13 cellular contexts compared by ENCODE assay signal in the genomic region with DNA sequence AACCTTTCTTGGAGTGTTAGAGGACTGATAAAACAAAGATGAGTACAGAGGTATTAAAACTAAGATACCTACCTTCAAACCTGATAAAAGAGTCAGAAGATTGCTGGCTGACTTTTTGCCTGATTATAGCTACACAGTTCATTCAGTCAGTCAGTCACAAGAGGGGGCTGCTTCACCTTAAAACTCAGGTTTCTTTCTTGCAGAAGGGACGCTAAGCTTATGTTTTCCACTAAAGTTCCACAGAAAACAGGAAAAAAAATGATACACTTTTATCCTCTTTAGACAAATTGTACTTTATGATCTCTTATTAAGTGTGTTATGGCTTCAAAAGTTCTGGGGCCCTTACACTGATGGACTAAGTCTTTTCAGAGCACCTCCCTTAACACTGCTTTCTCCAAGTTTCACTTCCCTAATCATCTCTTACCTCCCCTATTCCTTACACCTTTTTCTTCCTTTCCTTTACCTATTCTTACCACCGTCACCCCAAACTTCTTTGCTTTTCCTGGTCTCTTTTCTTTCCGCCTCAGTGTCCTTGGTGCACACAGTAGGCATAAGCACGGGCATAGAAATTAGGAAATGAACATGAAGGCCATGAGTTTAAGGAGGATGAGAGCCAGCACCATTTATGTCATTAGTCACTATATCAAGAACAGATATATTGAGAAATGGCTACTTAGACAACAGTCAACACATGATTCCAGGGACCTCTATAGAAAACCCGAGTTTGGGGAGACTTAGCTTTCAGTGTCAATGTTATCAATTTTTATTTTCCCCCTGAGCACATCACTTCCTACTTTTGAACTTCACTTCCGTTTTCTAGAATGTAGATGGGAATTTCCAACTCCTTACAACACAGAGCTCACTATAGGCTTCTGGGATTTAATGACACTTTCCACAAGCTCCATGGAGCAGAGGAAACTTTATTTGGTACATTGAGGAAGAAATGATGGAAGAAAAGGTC.
DNase-seq lines count a peak whose midpoint lies in the region; ATAC-seq and TF ChIP-seq lines count a peak whose summit lies in the region.
"Had no signal": no experiment of that assay in that cellular context is flagged by ENCODE, and none has a peak within 500 bp of the region (broad histone marks: within the 10 kb centered on the region; RNA-seq: fewer than 3 reads in every experiment).

No MANE protein-coding gene starts in this region.

- H3K4me1 Mint-ChIP-seq in GM23338 = peaks cover 2% of the 10 kb centered on the region; the same call in 1 of the 3 replicates
- peaks cover 22% of the 10 kb centered on the region for H3K4me1 Mint-ChIP-seq in activated CD4-positive, alpha-beta memory T cell treated with anti-CD3 and anti-CD28 coated beads, Interleukin-2, amount 10 ng/mL, durations not matched to agents 7 days and 5 days

- H3K27me3 Mint-ChIP-seq in GM23338 (ENCODE audit: insufficient read depth, low read depth, poor library complexity) = no peaks in the 10 kb centered on the region
- H3K27me3 Mint-ChIP-seq in activated CD4-positive, alpha-beta memory T cell treated with anti-CD3 and anti-CD28 coated beads, Interleukin-2, amount 10 ng/mL, durations not matched to agents 7 days and 5 days = no peaks in the 10 kb centered on the region

- intact Hi-C loops in adrenal gland (cut with DNase I) = no loop called here

- H3K4me1 ChIP-seq in GM23338 (ENCODE audit: insufficient read depth) (no peaks in the 10 kb centered on the region), adrenal gland (replicated peaks in 1 of 2) (no peaks in the 10 kb centered on the region)
- H3K4me1 ChIP-seq: left lung had no signal

- H3K27me3 ChIP-seq in GM23338 (ENCODE audit: insufficient read depth) = no peaks in the 10 kb centered on the region
- H3K27me3 ChIP-seq in adrenal gland = no peaks in the 10 kb centered on the region
- H3K27me3 ChIP-seq: left lung had no signal

- ATAC-seq in GM23338 (peak; percentile 67), GM21390 (IDR thresholded peaks at IDR 0.05; ENCODE audit: unreplicated experiment) (no peak)
- ATAC-seq: left lung had no signal

- DNase-seq in CD1c-positive myeloid dendritic cell (ENCODE audit: extremely low spot score) (peak; percentile 35), GM23338 (ENCODE audit: low spot score) (peak; percentile 59), iPS-NIHi7 (ENCODE audit: extremely low spot score) (peak; percentile 37), amygdala (lab: John Stamatoyannopoulos, UW) (no peak), SK-N-DZ (ENCODE audit: low spot score) (no peak), adrenal gland (no peak)
- DNase-seq in activated CD4-positive, alpha-beta memory T cell treated with anti-CD3 and anti-CD28 coated beads, Interleukin-2, amount 10 ng/mL, durations not matched to agents 7 days and 5 days = no peak
- DNase-seq: effector CD8-positive, alpha-beta T cell; EL; left lung; NCI-H526 treated with DMSO at 0.1 percent for 48 hours had no signal

- H3K9me2 ChIP-seq in GM23338 (ENCODE audit: insufficient read depth) = no peaks in the 10 kb centered on the region

- CTCF ChIA-PET in activated CD4-positive, alpha-beta memory T cell treated with anti-CD3 and anti-CD28 coated beads, Interleukin-2, amount 10 ng/mL, durations not matched to agents 7 days and 5 days (lab: Charles Lee) = interaction anchor here (0.6 to 3.1 kb wide), 12 partner anchors 9 to 448 kb away, joined by 3 to 15 read pairs (median 3); no protein-coding TSS in a partner anchor

- POLR2A ChIA-PET in activated CD4-positive, alpha-beta memory T cell treated with anti-CD3 and anti-CD28 coated beads, Interleukin-2, amount 10 ng/mL, durations not matched to agents 7 days and 5 days (lab: Charles Lee) = interaction anchor here (0.6 to 2.5 kb wide), 14 partner anchors 9 to 448 kb away, joined by 3 to 22 read pairs (median 4); no protein-coding TSS in a partner anchor

- peak; percentile 55 to 59 for TF ChIP-seq CTCF in GM23338 (conservative IDR thresholded peaks at IDR 0.05; ENCODE audit: low read depth in 2 of 2)
- no peak for TF ChIP-seq CTCF in adrenal gland (IDR thresholded peaks at IDR 0.05)

- no peak overlapping the region for H3K4me3 ChIP-seq in GM23338
- H3K4me3 ChIP-seq in adrenal gland = no peak overlapping the region
- H3K4me3 ChIP-seq: left lung, skin epidermis had no signal

- no peaks in the 10 kb centered on the region for H3K36me3 ChIP-seq in GM23338 (ENCODE audit: insufficient read depth)
- H3K36me3 ChIP-seq in adrenal gland (replicated peaks in 1 of 2) = no peaks in the 10 kb centered on the region
- H3K36me3 ChIP-seq: left lung had no signal

- no peaks in the 10 kb centered on the region for H3K79me2 ChIP-seq in GM23338 (replicated peaks; ENCODE audit: insufficient read depth)

- H3K27ac ChIP-seq in GM23338 (ENCODE audit: low read depth) = no peak overlapping the region
- no peak overlapping the region for H3K27ac ChIP-seq in adrenal gland
- H3K27ac ChIP-seq: left lung had no signal

- no peak overlapping the region for H3K4me2 ChIP-seq in GM23338

- no peak overlapping the region for H3K27ac Mint-ChIP-seq in GM23338
- peak overlapping the region; percentile 82 for H3K27ac Mint-ChIP-seq in activated CD4-positive, alpha-beta memory T cell treated with anti-CD3 and anti-CD28 coated beads, Interleukin-2, amount 10 ng/mL, durations not matched to agents 7 days and 5 days

- peak overlapping the region; percentile 30; the same call in 1 of the 2 replicates for H2AFZ ChIP-seq in GM23338

- 46 to 61% (median 58%) methylated on average over 6 of the region's 6 CpGs for WGBS in adrenal gland, 4 donors

- H3K4me3 Mint-ChIP-seq in GM23338 = no peak overlapping the region
- H3K4me3 Mint-ChIP-seq in activated CD4-positive, alpha-beta memory T cell treated with anti-CD3 and anti-CD28 coated beads, Interleukin-2, amount 10 ng/mL, durations not matched to agents 7 days and 5 days = peak overlapping the region; percentile 80

- no peaks in the 10 kb centered on the region for H3K36me3 Mint-ChIP-seq in GM23338 (ENCODE audit: low read depth)
- H3K36me3 Mint-ChIP-seq in activated CD4-positive, alpha-beta memory T cell treated with anti-CD3 and anti-CD28 coated beads, Interleukin-2, amount 10 ng/mL, durations not matched to agents 7 days and 5 days (ENCODE audit: low read depth) = peaks cover 3% of the 10 kb centered on the region

- H4K20me1 ChIP-seq in GM23338 (replicated peaks; ENCODE audit: insufficient read depth) = no peaks in the 10 kb centered on the region

- H3K9me3 Mint-ChIP-seq in GM23338 = no peaks in the 10 kb centered on the region
- H3K9me3 Mint-ChIP-seq in activated CD4-positive, alpha-beta memory T cell treated with anti-CD3 and anti-CD28 coated beads, Interleukin-2, amount 10 ng/mL, durations not matched to agents 7 days and 5 days = no peaks in the 10 kb centered on the region

- no peak for TF ChIP-seq POLR2A in adrenal gland (IDR thresholded peaks at IDR 0.05)

- no peaks in the 10 kb centered on the region for H3K9me3 ChIP-seq in adrenal gland (replicated peaks in 1 of 3)
- H3K9me3 ChIP-seq: left lung had no signal

- no peaks in the 10 kb centered on the region for H3F3A ChIP-seq in GM23338 (replicated peaks; ENCODE audit: low read depth)

TF ChIP-seq in GM23338, 12 proteins besides CTCF, POLR2A, EP300 and RAD21:
- TF ChIP-seq, protein P1, sequence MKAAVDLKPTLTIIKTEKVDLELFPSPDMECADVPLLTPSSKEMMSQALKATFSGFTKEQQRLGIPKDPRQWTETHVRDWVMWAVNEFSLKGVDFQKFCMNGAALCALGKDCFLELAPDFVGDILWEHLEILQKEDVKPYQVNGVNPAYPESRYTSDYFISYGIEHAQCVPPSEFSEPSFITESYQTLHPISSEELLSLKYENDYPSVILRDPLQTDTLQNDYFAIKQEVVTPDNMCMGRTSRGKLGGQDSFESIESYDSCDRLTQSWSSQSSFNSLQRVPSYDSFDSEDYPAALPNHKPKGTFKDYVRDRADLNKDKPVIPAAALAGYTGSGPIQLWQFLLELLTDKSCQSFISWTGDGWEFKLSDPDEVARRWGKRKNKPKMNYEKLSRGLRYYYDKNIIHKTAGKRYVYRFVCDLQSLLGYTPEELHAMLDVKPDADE (IDR thresholded peaks at IDR 0.05) = no peak

Comparison
In these comparisons a context has a peak if more than half of its experiments do, and no peak if none do; other contexts are left out.
1. DNase-seq: peak in CD1c-positive myeloid dendritic cell (single experiment), GM23338 (single experiment) and iPS-NIHi7 (single experiment); none in activated CD4-positive, alpha-beta memory T cell treated with anti-CD3 and anti-CD28 coated beads, Interleukin-2, amount 10 ng/mL, durations not matched to agents 7 days and 5 days (single experiment), amygdala (0 of 56), SK-N-DZ (single experiment) and adrenal gland (0 of 7).
2. CTCF ChIP-seq: peak in GM23338 (2 of 2); none in adrenal gland (0 of 6).